In the genomic region with DNA sequence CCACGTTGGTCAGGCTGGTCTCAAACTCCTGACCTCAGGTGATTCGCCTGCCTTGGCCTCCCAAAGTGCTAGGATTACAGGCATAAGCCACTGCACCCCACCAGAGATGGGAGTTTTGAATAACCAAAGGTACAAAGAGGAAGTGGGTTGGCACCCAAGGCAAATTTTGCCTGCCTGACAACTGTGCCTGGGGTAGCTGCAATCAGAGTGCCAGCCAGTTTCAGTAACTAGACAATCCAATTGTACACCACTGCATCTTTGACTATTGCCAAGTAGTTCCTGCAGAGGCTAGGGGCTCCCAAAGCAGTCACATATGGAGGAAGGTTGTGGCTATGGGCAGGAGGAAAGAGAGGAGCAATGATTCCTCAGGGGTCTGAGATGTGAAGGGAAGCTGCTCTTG, we compare ENCODE assay signal across 12 cellular contexts. TPM values are rescaled to one million over a fixed set of nuclear protein-coding genes. Genes with fewer than 3 reads are reported as not detected.
A peak's percentile ranks its signal among the peaks of the same experiment; 100 is the strongest.
DNase-seq lines count a peak whose midpoint lies in the region; ATAC-seq and TF ChIP-seq lines count a peak whose summit lies in the region.
"Had no signal": no experiment of that assay in that cellular context is flagged by ENCODE, and none has a peak within 500 bp of the region (broad histone marks: within the 10 kb centered on the region; RNA-seq: fewer than 3 reads in every experiment).

No MANE protein-coding gene starts in this region.

- peak overlapping the region; percentile 98 for H3K27ac ChIP-seq in CD4-positive, CD25-positive, alpha-beta regulatory T cell (ENCODE audit: insufficient read depth, low read length, poor library complexity, severe bottlenecking)
- H3K27ac ChIP-seq in right cardiac atrium (ENCODE audit: low read length) = no peak overlapping the region

- intact Hi-C loops in right cardiac atrium (cut with DNase I) = no loop called here

- no peaks in the 10 kb centered on the region for H3K27me3 Mint-ChIP-seq in CD4-positive, CD25-positive, alpha-beta regulatory T cell
- H3K27me3 Mint-ChIP-seq in activated T-helper 17 cell treated with anti-CD3 and anti-CD28 coated beads, Interleukin-2, amount 50 U/mL, for 72 hours = no peaks in the 10 kb centered on the region
- H3K27me3 Mint-ChIP-seq in osteocyte (ENCODE audit: unreplicated experiment) = peaks cover 2% of the 10 kb centered on the region

- peak in 1 of 3 donors; percentile 52 for DNase-seq in CD4-positive, CD25-positive, alpha-beta regulatory T cell
- DNase-seq in HuH-7.5 (ENCODE audit: low spot score) (no peak), right cardiac atrium (no peak), osteocyte (ENCODE audit: extremely low spot score, unreplicated experiment) (no peak), EL (no peak)
- DNase-seq: activated naive CD4-positive, alpha-beta T cell treated with anti-CD3 and anti-CD28 coated beads, Interleukin-2, amount 50 U/mL, for 16 hours; head of caudate nucleus; mammary epithelial cell; NCI-H1417 had no signal

- H3K9me3 ChIP-seq in CD4-positive, CD25-positive, alpha-beta regulatory T cell (ENCODE audit: control insufficient read depth in 2 of 2, low read length in 2 of 2) = no peaks in the 10 kb centered on the region
- no peaks in the 10 kb centered on the region for H3K9me3 ChIP-seq in right cardiac atrium (ENCODE audit: control insufficient read depth, low read length)

- H3K9me3 Mint-ChIP-seq in CD4-positive, CD25-positive, alpha-beta regulatory T cell = no peaks in the 10 kb centered on the region
- H3K9me3 Mint-ChIP-seq in activated T-helper 17 cell treated with anti-CD3 and anti-CD28 coated beads, Interleukin-2, amount 50 U/mL, for 72 hours = no peaks in the 10 kb centered on the region
- no peaks in the 10 kb centered on the region for H3K9me3 Mint-ChIP-seq in osteocyte (ENCODE audit: unreplicated experiment)

- no peak for TF ChIP-seq CTCF in osteocyte (IDR thresholded peaks at IDR 0.05)

- peaks cover 74% of the 10 kb centered on the region for H3K36me3 ChIP-seq in CD4-positive, CD25-positive, alpha-beta regulatory T cell (ENCODE audit: control insufficient read depth, insufficient read depth, low read length)

- no peaks in the 10 kb centered on the region for H3K27me3 ChIP-seq in CD4-positive, CD25-positive, alpha-beta regulatory T cell (ENCODE audit: control insufficient read depth, insufficient read depth, low read length)
- no peaks in the 10 kb centered on the region for H3K27me3 ChIP-seq in right cardiac atrium (ENCODE audit: control insufficient read depth, insufficient read depth)

- H3K36me3 Mint-ChIP-seq in CD4-positive, CD25-positive, alpha-beta regulatory T cell = peaks cover 38% of the 10 kb centered on the region
- peaks cover 100% of the 10 kb centered on the region for H3K36me3 Mint-ChIP-seq in activated T-helper 17 cell treated with anti-CD3 and anti-CD28 coated beads, Interleukin-2, amount 50 U/mL, for 72 hours (ENCODE audit: low read depth)
- no peaks in the 10 kb centered on the region for H3K36me3 Mint-ChIP-seq in osteocyte (ENCODE audit: unreplicated experiment)

- H3K4me1 Mint-ChIP-seq in CD4-positive, CD25-positive, alpha-beta regulatory T cell = peaks cover 20 to 93% (median 65%) of the 10 kb centered on the region in 4 donors
- peaks cover 54% of the 10 kb centered on the region for H3K4me1 Mint-ChIP-seq in activated T-helper 17 cell treated with anti-CD3 and anti-CD28 coated beads, Interleukin-2, amount 50 U/mL, for 72 hours
- peaks cover 17% of the 10 kb centered on the region for H3K4me1 Mint-ChIP-seq in osteocyte (ENCODE audit: unreplicated experiment)

- H3K4me1 ChIP-seq in CD4-positive, CD25-positive, alpha-beta regulatory T cell (ENCODE audit: control insufficient read depth, insufficient read depth, low read length, poor library complexity, severe bottlenecking) = peaks cover 96% of the 10 kb centered on the region
- no peaks in the 10 kb centered on the region for H3K4me1 ChIP-seq in right cardiac atrium (ENCODE audit: control insufficient read depth, insufficient read depth, low read length)

- ATAC-seq in CD4-positive, CD25-positive, alpha-beta regulatory T cell (ENCODE audit: low read depth in 2 of 2) = peak; percentile 40 to 47
- ATAC-seq in GM18868 (IDR thresholded peaks at IDR 0.05; ENCODE audit: unreplicated experiment) (peak; percentile 20), HG03045 (IDR thresholded peaks at IDR 0.05; ENCODE audit: unreplicated experiment) (peak; percentile 17), right cardiac atrium (no peak)
- ATAC-seq in activated T-helper 17 cell treated with anti-CD3 and anti-CD28 coated beads, Interleukin-2, amount 50 U/mL, for 72 hours (replicated peaks) = no peak

- H3K27ac Mint-ChIP-seq in CD4-positive, CD25-positive, alpha-beta regulatory T cell = peak overlapping the region; percentile 89 to 95 (median 92)
- peak overlapping the region; percentile 83 for H3K27ac Mint-ChIP-seq in activated T-helper 17 cell treated with anti-CD3 and anti-CD28 coated beads, Interleukin-2, amount 50 U/mL, for 72 hours
- no peak overlapping the region for H3K27ac Mint-ChIP-seq in osteocyte (ENCODE audit: unreplicated experiment)

- peak overlapping the region; percentile 66 for H3K4me3 ChIP-seq in CD4-positive, CD25-positive, alpha-beta regulatory T cell (ENCODE audit: low read depth, low read length)
- H3K4me3 ChIP-seq in right cardiac atrium (ENCODE audit: low read length) = no peak overlapping the region

- WGBS in right cardiac atrium = 79% methylated on average over 2 of the region's 2 CpGs

- peak overlapping the region; percentile 79 to 90 (median 81) for H3K4me3 Mint-ChIP-seq in CD4-positive, CD25-positive, alpha-beta regulatory T cell
- H3K4me3 Mint-ChIP-seq in activated T-helper 17 cell treated with anti-CD3 and anti-CD28 coated beads, Interleukin-2, amount 50 U/mL, for 72 hours = peak overlapping the region; percentile 75
- H3K4me3 Mint-ChIP-seq in osteocyte (ENCODE audit: unreplicated experiment) = no peak overlapping the region

RNA-seq across cellular contexts. Expression of a gene that starts 16.6 kb away (rescaled TPM):
- 251 TPM for total RNA-seq in CD4-positive, CD25-positive, alpha-beta regulatory T cell
- 10 to 100 TPM in 1 of 4 donors, 1 to 10 TPM in 3; 7.1 to 10.3 (median 8.7) TPM for polyA plus RNA-seq in CD4-positive, CD25-positive, alpha-beta regulatory T cell
- 100 to 1,000 TPM; 117 to 254 TPM for total RNA-seq in activated T-helper 17 cell treated with anti-CD3 and anti-CD28 coated beads, Interleukin-2, amount 50 U/mL, for 72 hours
- 1 to 10 TPM in 1 of 4 donors, under 1 TPM in 3; 0.48 to 1.1 (median 0.64) TPM for total RNA-seq in right cardiac atrium
- polyA plus RNA-seq in right cardiac atrium = 0.34 TPM
- 0.21 TPM in 1 of 2 replicates, not detected in the other for total RNA-seq in osteocyte

Comparison
In these comparisons a context has a peak if more than half of its experiments do, and no peak if none do; other contexts are left out.
1. ATAC-seq: peak in CD4-positive, CD25-positive, alpha-beta regulatory T cell (2 of 2), GM18868 (single experiment) and HG03045 (single experiment); none in activated T-helper 17 cell treated with anti-CD3 and anti-CD28 coated beads, Interleukin-2, amount 50 U/mL, for 72 hours (single experiment) and right cardiac atrium (0 of 2).
2. RNA of a gene that starts 16.6 kb away (total RNA-seq): 117 to 254 TPM in activated T-helper 17 cell treated with anti-CD3 and anti-CD28 coated beads, Interleukin-2, amount 50 U/mL, for 72 hours and 251 TPM in CD4-positive, CD25-positive, alpha-beta regulatory T cell (single experiment); 0.48 to 1.1 TPM in right cardiac atrium and 0.21 TPM in osteocyte; every median in the first group is over 10 times any median in the second.